In the genomic region with DNA sequence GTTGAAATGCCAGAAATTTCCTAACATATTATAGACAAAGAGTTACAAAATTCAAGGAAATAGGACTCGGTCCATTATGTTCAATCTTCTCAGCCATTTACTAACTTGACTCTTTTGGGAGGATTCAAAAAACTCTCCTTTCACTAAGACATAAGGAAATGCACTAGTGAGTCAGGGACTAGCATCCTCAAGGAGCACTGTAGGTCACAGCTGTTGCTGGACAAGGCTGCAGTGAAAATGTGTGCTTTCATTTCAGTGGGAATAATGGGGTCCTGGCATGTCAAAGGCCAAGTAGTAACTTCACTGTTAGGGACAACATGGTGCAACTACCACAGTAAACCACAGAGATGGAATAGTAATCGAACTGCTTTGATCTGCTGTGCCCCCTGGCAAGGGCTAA, we compare ENCODE assay signal across 29 cellular contexts. TPM values are rescaled to one million over a fixed set of nuclear protein-coding genes. Genes with fewer than 3 reads are reported as not detected.
"Had no signal": no experiment of that assay in that cellular context is flagged by ENCODE, and none has a peak within 500 bp of the region (broad histone marks: within the 10 kb centered on the region; RNA-seq: fewer than 3 reads in every experiment).

No MANE protein-coding gene starts in this region.

- FAIRE-seq: TTC549 had no signal

- H3K4me3 ChIP-seq: Peyer's patch, SJSA1 had no signal

- H3K27ac ChIP-seq: brain microvascular endothelial cell, Peyer's patch, SJSA1 had no signal

- H3K36me3 ChIP-seq: brain microvascular endothelial cell, Peyer's patch, SJSA1 had no signal

- H3K4me2 ChIP-seq: SK-N-SH had no signal

- H3K4me1 ChIP-seq: Peyer's patch, SJSA1 had no signal

- DNase-seq: activated CD4-positive, alpha-beta T cell treated with anti-CD3 and anti-CD28 coated beads, Interleukin-2, amount 10 ng/mL, durations not matched to agents 24 days and 14 days; activated CD4-positive, alpha-beta T cell treated with anti-CD3 and anti-CD28 coated beads, Interleukin-2, amount 50 U/mL, for 4 hours; activated CD8-positive, alpha-beta T cell treated with anti-CD3 and anti-CD28 coated beads for 36 hours; activated effector memory CD4-positive, alpha-beta T cell treated with anti-CD3 and anti-CD28 coated beads, Interleukin-2, amount 50 U/mL, for 16 hours; activated naive CD4-positive, alpha-beta T cell; activated naive CD4-positive, alpha-beta T cell treated with anti-CD3 and anti-CD28 coated beads, Interleukin-2, amount 50 U/mL, for 16 hours; activated naive CD8-positive, alpha-beta T cell treated with anti-CD3 and anti-CD28 coated beads for 36 hours; activated T-cell treated with anti-CD3 and anti-CD28 coated beads, Interleukin-2, amount 50 U/mL, for 1 hour; activated T-cell treated with anti-CD3 and anti-CD28 coated beads, Interleukin-2, amount 50 U/mL, for 72 hours; amniotic stem cell; aorta; brain microvascular endothelial cell; central memory CD4-positive, alpha-beta T cell; NCI-H1092 treated with DMSO at 0.1 percent for 48 hours; NCI-H146; NCI-H187; NCI-H2081; NCI-H2171 treated with DMSO at 0.1 percent for 48 hours; NCI-H2227 treated with DMSO at 0.1 percent for 48 hours; NCI-H446 treated with DMSO at 0.1 percent for 48 hours; NCI-H524; NCI-H69; PC-3; Peyer's patch; RPMI8226; SHP77 treated with DMSO at 0.1 percent for 48 hours; SK-N-SH had no signal

- H3K27me3 ChIP-seq: brain microvascular endothelial cell, Peyer's patch, SJSA1 had no signal

- H3K9ac ChIP-seq: SK-N-SH had no signal

- H3K9me3 ChIP-seq: Peyer's patch, SJSA1, SK-N-SH had no signal

RNA-seq across cellular contexts. Expression of gene ABCG2, which starts 56.9 kb away (rescaled TPM):
- total RNA-seq: PC-3 had no signal
